Comparison of ENCODE assay signal across 1 cellular context in the genomic region with DNA sequence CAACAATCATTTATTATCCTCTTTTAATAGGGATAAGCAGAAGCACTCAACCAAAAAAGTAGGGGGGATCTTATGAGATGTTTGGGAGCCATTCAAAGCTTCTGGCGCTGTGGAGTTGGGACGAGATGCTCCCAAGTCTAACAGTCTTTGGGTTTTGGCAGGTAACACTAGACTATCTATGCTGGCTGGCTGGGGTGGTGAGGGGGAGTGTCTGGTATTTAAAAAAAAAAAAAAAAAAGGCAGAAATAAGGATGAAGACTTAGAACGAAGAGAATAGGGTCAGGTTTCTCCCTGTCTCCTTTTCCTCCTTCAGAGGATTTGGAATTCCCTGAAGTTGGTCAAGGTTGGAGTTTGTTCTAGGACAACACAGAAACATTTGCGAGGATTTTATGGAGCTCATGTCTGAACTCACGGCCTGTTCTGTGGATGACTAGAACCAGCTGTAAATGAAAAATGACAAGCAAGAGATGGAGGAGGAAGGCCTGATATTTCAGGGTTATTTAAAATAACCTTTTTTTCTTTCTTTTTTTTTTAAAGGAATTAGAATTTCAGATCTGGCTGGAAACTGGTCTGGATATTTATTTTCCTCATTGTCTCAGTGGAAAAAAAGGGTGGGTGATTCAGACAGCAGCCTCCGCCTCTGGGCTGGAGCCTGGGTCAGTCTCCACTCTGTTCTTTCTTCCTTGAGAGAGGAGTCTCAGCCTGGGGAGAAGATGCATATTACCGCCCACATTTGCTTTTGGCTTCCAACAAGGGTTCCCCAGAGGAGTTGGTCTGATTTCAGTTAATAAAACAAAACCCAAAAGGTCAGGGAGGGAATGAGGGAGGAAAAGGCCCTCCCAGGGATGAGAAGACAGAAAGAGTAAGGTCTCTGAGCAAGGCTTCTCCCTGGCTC.
TF ChIP-seq lines count a peak whose summit lies in the region.

No MANE protein-coding gene starts in this region.

TF ChIP-seq in endothelial cell of umbilical vein, 7 proteins besides CTCF, POLR2A, EP300 and RAD21:
- TF ChIP-seq EZH2 (IDR thresholded peaks at IDR 0.05; ENCODE audit: borderline replicate concordance, low read depth, low read length, severe bottlenecking) (no peak), GATA2 (IDR thresholded peaks at IDR 0.05; ENCODE audit: insufficient read depth, insufficient read length, low read depth, low read length) (no peak), MAX (IDR thresholded peaks at IDR 0.05; ENCODE audit: insufficient read depth, insufficient read length) (no peak), POLR2AphosphoS5 (IDR thresholded peaks at IDR 0.05; ENCODE audit: insufficient read depth, low read depth, low read length) (no peak), FOS (IDR thresholded peaks at IDR 0.05; ENCODE audit: borderline replicate concordance, insufficient read depth, low read length) (no peak), JUN (IDR thresholded peaks at IDR 0.05; ENCODE audit: borderline replicate concordance, insufficient read depth, insufficient read length, low read depth) (no peak), MYC (IDR thresholded peaks at IDR 0.05; ENCODE audit: low read depth, low read length) (no peak)
